1 cellular context compared by ENCODE assay signal in genomic region chr2:65129613-65130439, GRCh38.
TF ChIP-seq lines count a peak whose summit lies in the region.

Gene RAB1A (minus strand): TSS chr2:65130106. CDS start chr2:65129915, 191 bp downstream.

TF ChIP-seq in GM12878, 131 proteins besides CTCF, POLR2A, EP300 and RAD21 (continued from another document):
- TF ChIP-seq PML (IDR thresholded peaks at IDR 0.05; ENCODE audit: low read length) (no peak), ZNF622 (IDR thresholded peaks at IDR 0.05) (no peak), SIX5 (IDR thresholded peaks at IDR 0.05; ENCODE audit: low read depth, low read length, severe bottlenecking) (peak; percentile 92), USF1 (IDR thresholded peaks at IDR 0.05; ENCODE audit: borderline replicate concordance, extremely low read length, insufficient read depth, low read depth, low read length) (no peak), MTA2 (IDR thresholded peaks at IDR 0.05; ENCODE audit: low read depth) (no peak), BRCA1 (IDR thresholded peaks at IDR 0.05; ENCODE audit: low read depth, low read length) (no peak), PKNOX1 (IDR thresholded peaks at IDR 0.05) (peak; percentile 90), DPF2 (IDR thresholded peaks at IDR 0.05) (no peak), RELB (IDR thresholded peaks at IDR 0.05; ENCODE audit: low read depth) (peak; percentile 83), MLLT1 (IDR thresholded peaks at IDR 0.05) (peak; percentile 61; the same call in 1 of the 2 replicates), ESRRA (IDR thresholded peaks at IDR 0.05; ENCODE audit: low read length) (no peak), SPI1 (IDR thresholded peaks at IDR 0.05; ENCODE audit: borderline replicate concordance, insufficient read depth, low read depth, low read length) (peak; percentile 55; the same call in 1 of the 2 replicates), ELK1 (IDR thresholded peaks at IDR 0.05; ENCODE audit: low read depth, low read length) (no peak; the same call in 1 of the 2 replicates), CEBPZ (IDR thresholded peaks at IDR 0.05; ENCODE audit: low read depth, low read length) (no peak), RB1 (IDR thresholded peaks at IDR 0.05; ENCODE audit: borderline replicate concordance) (peak; percentile 77; the same call in 1 of the 2 replicates), FOXM1 (IDR thresholded peaks at IDR 0.05; ENCODE audit: low read depth, low read length) (no peak), CHD2 (IDR thresholded peaks at IDR 0.05; ENCODE audit: borderline replicate concordance, low read depth, low read length) (peak; percentile 37; the same call in 1 of the 2 replicates), E4F1 (IDR thresholded peaks at IDR 0.05; ENCODE audit: borderline replicate concordance, partially characterized antibody) (peak; percentile 90), CHD1 (IDR thresholded peaks at IDR 0.05; ENCODE audit: low read depth, low read length) (0 out of 2 replicates have a peak, but pooled peaks have one; percentile 33), JUND (IDR thresholded peaks at IDR 0.05; ENCODE audit: low read depth, low read length) (no peak), EGR1 (IDR thresholded peaks at IDR 0.05; ENCODE audit: borderline replicate concordance in 1 of 2, low read depth in 2 of 2, low read length in 2 of 2) (no peak), NFXL1 (IDR thresholded peaks at IDR 0.05; ENCODE audit: borderline replicate concordance) (no peak), YY1 (IDR thresholded peaks at IDR 0.05; ENCODE audit: low read depth, low read length) (peak; percentile 99), IRF3 (IDR thresholded peaks at IDR 0.05) (no peak), PAX8 (IDR thresholded peaks at IDR 0.05) (no peak), HCFC1 (IDR thresholded peaks at IDR 0.05; ENCODE audit: low read length) (peak; percentile 96), NR2F1 (conservative IDR thresholded peaks at IDR 0.05) (no peak), HSF1 (IDR thresholded peaks at IDR 0.05; ENCODE audit: low read depth, low read length) (no peak), GATAD2B (conservative IDR thresholded peaks at IDR 0.05; ENCODE audit: low read depth) (peak; percentile 68), MXI1 (IDR thresholded peaks at IDR 0.05; ENCODE audit: low read depth, low read length) (peak; percentile 87), ZBTB11 (CRISPR knock-in tag; IDR thresholded peaks at IDR 0.05) (no peak), IKZF1 (conservative IDR thresholded peaks at IDR 0.05) (peak; percentile 99), BACH1 (IDR thresholded peaks at IDR 0.05; ENCODE audit: borderline replicate concordance) (no peak), TCF3 (IDR thresholded peaks at IDR 0.05; ENCODE audit: borderline replicate concordance, insufficient read depth, low read depth, low read length) (no peak), SREBF1 (IDR thresholded peaks at IDR 0.05; ENCODE audit: low read length) (peak; percentile 43; the same call in 1 of the 2 replicates), NBN (IDR thresholded peaks at IDR 0.05) (peak; percentile 82; the same call in 1 of the 2 replicates), TBL1XR1 (IDR thresholded peaks at IDR 0.05; ENCODE audit: low read depth, low read length) (no peak)
TF ChIP-seq in GM12878: peak in this region for 45.
